In the genomic region with DNA sequence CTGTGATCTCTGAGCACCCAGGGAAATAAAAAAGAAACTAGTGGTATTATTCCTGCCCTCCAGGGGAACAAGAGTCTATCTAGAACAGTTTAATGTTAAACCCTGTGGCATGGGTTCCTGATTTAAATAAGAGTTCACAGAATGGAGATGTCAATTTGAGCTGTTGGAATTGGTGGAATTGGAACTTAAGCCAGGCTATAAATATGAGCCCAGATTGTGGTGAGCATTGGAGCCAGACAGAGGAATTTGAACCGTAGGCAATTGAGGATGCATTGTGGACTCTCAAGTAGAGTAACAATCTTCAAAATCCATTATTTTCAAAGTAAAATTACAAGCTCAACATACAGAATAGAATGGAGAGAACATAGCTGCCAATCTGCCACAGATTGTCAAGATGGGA, we compare ENCODE assay signal across 24 cellular contexts.
DNase-seq lines count a peak whose midpoint lies in the region; ATAC-seq and TF ChIP-seq lines count a peak whose summit lies in the region.
"Had no signal": no experiment of that assay in that cellular context is flagged by ENCODE, and none has a peak within 500 bp of the region (broad histone marks: within the 10 kb centered on the region; RNA-seq: fewer than 3 reads in every experiment).

No MANE protein-coding gene starts in this region.

- no peak for TF ChIP-seq POLR2A in Peyer's patch (IDR thresholded peaks at IDR 0.05)

- ATAC-seq in left cardiac atrium: no peak
- no peak for ATAC-seq in stimulated activated effector memory CD8-positive, alpha-beta T cell treated with anti-CD3 and anti-CD28 coated beads, Interleukin-12 subunit alpha, Interleukin-12 subunit beta, amount 100 ng/mL, for 72 hours
- ATAC-seq in HG03097 (IDR thresholded peaks at IDR 0.05; ENCODE audit: low FRiP score, unreplicated experiment): no peak
- ATAC-seq: pancreas had no signal

- H3K4me3 ChIP-seq in left ventricle myocardium inferior (no peak overlapping the region), PC-9 (no peak overlapping the region), Peyer's patch (no peak overlapping the region), MG63 (no peak overlapping the region)
- H3K4me3 ChIP-seq: dorsolateral prefrontal cortex, esophagus muscularis mucosa, HAP-1, hepatocyte, pancreas, tibial artery had no signal

- intact Hi-C loops in left ventricle myocardium inferior (cut with micrococcal nuclease): no loop called here
- intact Hi-C loops in left cardiac atrium (cut with DNase I): no loop called here
- intact Hi-C loops in PC-9 (cut with micrococcal nuclease; ENCODE audit: unreplicated experiment): no loop called here

- H3K79me2 ChIP-seq in PC-9 (ENCODE audit: low read depth): no peaks in the 10 kb centered on the region

- no peak overlapping the region for H2AFZ ChIP-seq in PC-9
- H2AFZ ChIP-seq: hepatocyte had no signal

- no peaks in the 10 kb centered on the region for H3F3A ChIP-seq in PC-9 (ENCODE audit: insufficient read depth, low read depth)

- H3K9me3 ChIP-seq in left ventricle myocardium inferior (replicated peaks) (no peaks in the 10 kb centered on the region), PC-9 (ENCODE audit: insufficient read depth, low read depth) (no peaks in the 10 kb centered on the region), Peyer's patch (no peaks in the 10 kb centered on the region), MG63 (no peaks in the 10 kb centered on the region)
- H3K9me3 ChIP-seq: BE2C, esophagus muscularis mucosa, HAP-1, pancreas, tibial artery had no signal

- H3K36me3 ChIP-seq in left ventricle myocardium inferior (no peaks in the 10 kb centered on the region), PC-9 (ENCODE audit: low read depth) (no peaks in the 10 kb centered on the region), Peyer's patch (no peaks in the 10 kb centered on the region), MG63 (peaks cover 12% of the 10 kb centered on the region)
- H3K36me3 ChIP-seq: BE2C, esophagus muscularis mucosa, HAP-1, pancreas, tibial artery had no signal

- DNase-seq in left ventricle myocardium inferior: no peak
- no peak for DNase-seq in left cardiac atrium
- no peak for DNase-seq in PC-9
- peak; percentile 64 for DNase-seq in fibroblast of peridontal ligament (ENCODE audit: extremely low read depth)
- no peak for DNase-seq in stimulated activated effector memory CD8-positive, alpha-beta T cell treated with anti-CD3 and anti-CD28 coated beads, Interleukin-12 subunit alpha, Interleukin-12 subunit beta, amount 100 ng/mL, for 72 hours (ENCODE audit: low spot score in 2 of 2)
- no peak for DNase-seq in Peyer's patch
- no peak for DNase-seq in MG63
- DNase-seq: activated CD4-positive, alpha-beta T cell treated with anti-CD3 and anti-CD28 coated beads, Interleukin-2, amount 10 ng/mL, durations not matched to agents 7 days and 5 days; activated effector memory CD4-positive, alpha-beta T cell treated with anti-CD3 and anti-CD28 coated beads, Interleukin-2, amount 50 U/mL, for 16 hours; activated naive CD8-positive, alpha-beta T cell treated with anti-CD3 and anti-CD28 coated beads, Interleukin-2, amount 10 ng/mL, durations not matched to agents 7 days and 5 days; BE2C; DMS153; dorsolateral prefrontal cortex; NCI-H1436 treated with DMSO at 0.1 percent for 48 hours; NCI-H2081 treated with DMSO at 0.1 percent for 48 hours; NCI-H345; NCI-H69; pancreas; tibial artery; WERI-Rb-1 had no signal

- TSS peak; percentile 19 for BruUV-seq in PC-9 (replicated peaks; lab: Mats Ljungman, UMichigan)

- POLR2A ChIA-PET in PC-9 (lab: Charles Lee; ENCODE audit: unreplicated experiment): no interaction called here

- no peak overlapping the region for H3K4me2 ChIP-seq in PC-9
- H3K4me2 ChIP-seq: hepatocyte had no signal

- CTCF ChIA-PET in PC-9 (lab: Charles Lee): interaction anchor here (0.7 kb wide), 1 partner anchor 44 kb away, joined by 3 read pairs; no protein-coding TSS in a partner anchor

- H3K27ac Mint-ChIP-seq in stimulated activated effector memory CD8-positive, alpha-beta T cell treated with anti-CD3 and anti-CD28 coated beads, Interleukin-12 subunit alpha, Interleukin-12 subunit beta, amount 100 ng/mL, for 72 hours: peak overlapping the region; percentile 37
- H3K27ac Mint-ChIP-seq: activated CD4-positive, alpha-beta T cell treated with anti-CD3 and anti-CD28 coated beads, Interleukin-2, amount 10 ng/mL, durations not matched to agents 7 days and 5 days; activated naive CD8-positive, alpha-beta T cell treated with anti-CD3 and anti-CD28 coated beads, Interleukin-2, amount 10 ng/mL, durations not matched to agents 7 days and 5 days had no signal

- no peaks in the 10 kb centered on the region for H3K9me2 ChIP-seq in PC-9 (ENCODE audit: insufficient read depth)

- TF ChIP-seq CTCF in left ventricle myocardium inferior (IDR thresholded peaks at IDR 0.05; ENCODE audit: borderline replicate concordance): no peak
- TF ChIP-seq CTCF in PC-9 (conservative IDR thresholded peaks at IDR 0.05): no peak
- no peak for TF ChIP-seq CTCF in Peyer's patch (IDR thresholded peaks at IDR 0.05)

- H3K4me1 Mint-ChIP-seq in stimulated activated effector memory CD8-positive, alpha-beta T cell treated with anti-CD3 and anti-CD28 coated beads, Interleukin-12 subunit alpha, Interleukin-12 subunit beta, amount 100 ng/mL, for 72 hours: peaks cover 63% of the 10 kb centered on the region

- H4K20me1 ChIP-seq in PC-9 (ENCODE audit: insufficient read depth): no peaks in the 10 kb centered on the region

- H3K9me3 Mint-ChIP-seq in stimulated activated effector memory CD8-positive, alpha-beta T cell treated with anti-CD3 and anti-CD28 coated beads, Interleukin-12 subunit alpha, Interleukin-12 subunit beta, amount 100 ng/mL, for 72 hours: peaks cover 3% of the 10 kb centered on the region

- H3K4me3 Mint-ChIP-seq in stimulated activated effector memory CD8-positive, alpha-beta T cell treated with anti-CD3 and anti-CD28 coated beads, Interleukin-12 subunit alpha, Interleukin-12 subunit beta, amount 100 ng/mL, for 72 hours: no peak overlapping the region
- H3K4me3 Mint-ChIP-seq: activated CD4-positive, alpha-beta T cell treated with anti-CD3 and anti-CD28 coated beads, Interleukin-2, amount 10 ng/mL, durations not matched to agents 7 days and 5 days; activated naive CD8-positive, alpha-beta T cell treated with anti-CD3 and anti-CD28 coated beads, Interleukin-2, amount 10 ng/mL, durations not matched to agents 7 days and 5 days had no signal

- H3K4me1 ChIP-seq in left ventricle myocardium inferior (peaks cover 56% of the 10 kb centered on the region), PC-9 (replicated peaks; ENCODE audit: insufficient read depth) (no peaks in the 10 kb centered on the region), Peyer's patch (no peaks in the 10 kb centered on the region)

- H3K27me3 ChIP-seq in left ventricle myocardium inferior (ENCODE audit: low read depth) (no peaks in the 10 kb centered on the region), PC-9 (ENCODE audit: insufficient read depth, low read depth) (no peaks in the 10 kb centered on the region), Peyer's patch (no peaks in the 10 kb centered on the region), MG63 (no peaks in the 10 kb centered on the region)
- H3K27me3 ChIP-seq: BE2C, dorsolateral prefrontal cortex, esophagus muscularis mucosa, hepatocyte, pancreas, tibial artery had no signal

- peaks cover 4% of the 10 kb centered on the region for H3K36me3 Mint-ChIP-seq in stimulated activated effector memory CD8-positive, alpha-beta T cell treated with anti-CD3 and anti-CD28 coated beads, Interleukin-12 subunit alpha, Interleukin-12 subunit beta, amount 100 ng/mL, for 72 hours

- H3K27ac ChIP-seq in left ventricle myocardium inferior (replicated peaks): peak overlapping the region; percentile 62
- H3K27ac ChIP-seq in PC-9: no peak overlapping the region
- H3K27ac ChIP-seq in Peyer's patch: no peak overlapping the region
- H3K27ac ChIP-seq: dorsolateral prefrontal cortex, esophagus muscularis mucosa, hepatocyte, pancreas, tibial artery, WERI-Rb-1 had no signal
